In genomic region chr2:101454408-101454807, GRCh38 we compare ENCODE assay signal across 5 cellular contexts. TPM values are rescaled to one million over a fixed set of nuclear protein-coding genes. Genes with fewer than 3 reads are reported as not detected.
"Had no signal": no experiment of that assay in that cellular context is flagged by ENCODE, and none has a peak within 500 bp of the region (broad histone marks: within the 10 kb centered on the region; RNA-seq: fewer than 3 reads in every experiment).

No MANE protein-coding gene starts in this region.

RNA-seq across cellular contexts. Expression of gene RFX8, which starts 20.5 kb away (rescaled TPM):
- total RNA-seq: HepG2, HT-29, MCF 10A, OCI-LY7, Right ventricle myocardium inferior had no signal
- polyA plus RNA-seq: HepG2 had no signal
